ENCODE assay signal across 18 cellular contexts in genomic region chr2:174607584-174607983, GRCh38. TPM values are rescaled to one million over a fixed set of nuclear protein-coding genes. Genes with fewer than 3 reads are reported as not detected.
DNase-seq lines count a peak whose midpoint lies in the region; ATAC-seq, FAIRE-seq and TF ChIP-seq lines count a peak whose summit lies in the region.
"Had no signal": no experiment of that assay in that cellular context is flagged by ENCODE, and none has a peak within 500 bp of the region (broad histone marks: within the 10 kb centered on the region; RNA-seq: fewer than 3 reads in every experiment).

No MANE protein-coding gene starts in this region.

- POLR2A ChIA-PET in CD4-positive, alpha-beta memory T cell (lab: Charles Lee; ENCODE audit: partially characterized antibody) = interaction anchor here (1.1 to 15.0 kb wide), 4 partner anchors 10 to 80 kb away, joined by 3 to 233 read pairs (median 5); partner anchors contain the start of gene WIPF1

- FAIRE-seq in GM19239 (lab: Jason Lieb, UNC) = peak; percentile 87

- no peaks in the 10 kb centered on the region for H3K9me3 ChIP-seq in CD4-positive, alpha-beta memory T cell (ENCODE audit: control insufficient read depth in 1 of 2, low read length in 2 of 2)
- H3K9me3 ChIP-seq: adrenal gland, Peyer's patch, right atrium auricular region had no signal

- H3K36me3 ChIP-seq in CD4-positive, alpha-beta memory T cell (ENCODE audit: insufficient read depth, low read length) = no peaks in the 10 kb centered on the region
- H3K36me3 ChIP-seq: adrenal gland, Peyer's patch, right atrium auricular region had no signal

- no peaks in the 10 kb centered on the region for H3K27me3 Mint-ChIP-seq in CD4-positive, alpha-beta memory T cell
- no peaks in the 10 kb centered on the region for H3K27me3 Mint-ChIP-seq in activated naive CD8-positive, alpha-beta T cell treated with anti-CD3 and anti-CD28 coated beads for 36 hours
- no peaks in the 10 kb centered on the region for H3K27me3 Mint-ChIP-seq in osteocyte (ENCODE audit: unreplicated experiment)

- TF ChIP-seq CTCF in osteocyte (IDR thresholded peaks at IDR 0.05) = no peak

- H3K4me1 Mint-ChIP-seq in CD4-positive, alpha-beta memory T cell = peaks cover 69 to 96% (median 77%) of the 10 kb centered on the region in 4 donors
- peaks cover 86% of the 10 kb centered on the region for H3K4me1 Mint-ChIP-seq in activated naive CD8-positive, alpha-beta T cell treated with anti-CD3 and anti-CD28 coated beads for 36 hours
- peaks cover 51% of the 10 kb centered on the region for H3K4me1 Mint-ChIP-seq in osteocyte (ENCODE audit: unreplicated experiment)
- H3K4me1 Mint-ChIP-seq: GM23338 had no signal

- ATAC-seq in HG02759 (IDR thresholded peaks at IDR 0.05; ENCODE audit: unreplicated experiment) (no peak), GM21526 (IDR thresholded peaks at IDR 0.05; ENCODE audit: low FRiP score, unreplicated experiment) (no peak)
- ATAC-seq: GM23338 had no signal

- peak overlapping the region in 7 of 8 donors; percentile 7 to 78 (median 64) for H3K4me3 Mint-ChIP-seq in CD4-positive, alpha-beta memory T cell
- peak overlapping the region; percentile 69 for H3K4me3 Mint-ChIP-seq in activated naive CD8-positive, alpha-beta T cell treated with anti-CD3 and anti-CD28 coated beads for 36 hours
- no peak overlapping the region for H3K4me3 Mint-ChIP-seq in osteocyte (ENCODE audit: unreplicated experiment)
- H3K4me3 Mint-ChIP-seq: GM23338 had no signal

- peak overlapping the region; percentile 84 to 97 (median 94) for H3K27ac Mint-ChIP-seq in CD4-positive, alpha-beta memory T cell
- H3K27ac Mint-ChIP-seq in activated naive CD8-positive, alpha-beta T cell treated with anti-CD3 and anti-CD28 coated beads for 36 hours = peak overlapping the region; percentile 89
- peak overlapping the region; percentile 91 for H3K27ac Mint-ChIP-seq in osteocyte (ENCODE audit: unreplicated experiment)
- H3K27ac Mint-ChIP-seq: GM23338 had no signal

- peaks cover 82% of the 10 kb centered on the region for H3K4me1 ChIP-seq in CD4-positive, alpha-beta memory T cell (ENCODE audit: insufficient read depth, low read length)

- H3K27me3 ChIP-seq in CD4-positive, alpha-beta memory T cell (ENCODE audit: insufficient read depth, low read length) = no peaks in the 10 kb centered on the region
- H3K27me3 ChIP-seq: adrenal gland, Peyer's patch, right atrium auricular region had no signal

- CTCF ChIA-PET in CD4-positive, alpha-beta memory T cell (lab: Charles Lee; ENCODE audit: partially characterized antibody) = interaction anchor here (0.7 to 21.7 kb wide), 4 partner anchors 8 to 145 kb away, joined by 3 to 430 read pairs (median 113); no protein-coding TSS in a partner anchor

- intact Hi-C loops in CD4-positive, alpha-beta memory T cell (cut with micrococcal nuclease) = no loop called here

- H3K27ac ChIP-seq in CD4-positive, alpha-beta memory T cell (ENCODE audit: low read depth, low read length) = peak overlapping the region; percentile 77
- H3K27ac ChIP-seq: adrenal gland, right atrium auricular region had no signal

- H3K9me3 Mint-ChIP-seq in CD4-positive, alpha-beta memory T cell = no peaks in the 10 kb centered on the region
- peaks cover 2% of the 10 kb centered on the region for H3K9me3 Mint-ChIP-seq in activated naive CD8-positive, alpha-beta T cell treated with anti-CD3 and anti-CD28 coated beads for 36 hours
- H3K9me3 Mint-ChIP-seq in osteocyte (ENCODE audit: unreplicated experiment) = no peaks in the 10 kb centered on the region
- H3K9me3 Mint-ChIP-seq: GM23338 had no signal

- DNase-seq in CD4-positive, alpha-beta memory T cell = no peak
- DNase-seq in GM19239 (ENCODE audit: insufficient read length, low spot score) (no peak), osteocyte (ENCODE audit: extremely low spot score, unreplicated experiment) (no peak), SKM-1 (lab: John Stamatoyannopoulos, UW; ENCODE audit: unreplicated experiment) (no peak), OCI-M2 (lab: John Stamatoyannopoulos, UW; ENCODE audit: unreplicated experiment) (no peak)
- DNase-seq in activated naive CD8-positive, alpha-beta T cell treated with anti-CD3 and anti-CD28 coated beads for 36 hours = no peak
- DNase-seq: activated CD4-positive, alpha-beta T cell treated with anti-CD3 and anti-CD28 coated beads, Interleukin-2, amount 50 U/mL, for 4 hours; adrenal gland; cortex of kidney; hippocampal formation; NCI-H446; Peyer's patch; stimulated activated CD4-positive, alpha-beta T cell treated with anti-CD3 and anti-CD28 coated beads, Interleukin-4, amount 100 ng/mL, for 1 hour had no signal

- H3K4me3 ChIP-seq in CD4-positive, alpha-beta memory T cell (ENCODE audit: low read length in 2 of 2) = no peak overlapping the region
- H3K4me3 ChIP-seq: adrenal gland, GM23338, Peyer's patch, right atrium auricular region had no signal

- peaks cover 17 to 38% of the 10 kb centered on the region in 2 donors for H3K36me3 Mint-ChIP-seq in CD4-positive, alpha-beta memory T cell
- H3K36me3 Mint-ChIP-seq in activated naive CD8-positive, alpha-beta T cell treated with anti-CD3 and anti-CD28 coated beads for 36 hours = peaks cover 42% of the 10 kb centered on the region
- H3K36me3 Mint-ChIP-seq in osteocyte (ENCODE audit: unreplicated experiment) = peaks cover 2% of the 10 kb centered on the region

RNA-seq across cellular contexts. Expression of gene WIPF1, which starts 10.0 kb away (rescaled TPM):
- total RNA-seq in CD4-positive, alpha-beta memory T cell = 100 to 1,000 TPM; 483 to 484 TPM
- polyA plus RNA-seq in CD4-positive, alpha-beta memory T cell = 100 to 1,000 TPM in 1 of 2 donors, 10 to 100 TPM in 1; 79.2 to 169 TPM
- total RNA-seq in activated naive CD8-positive, alpha-beta T cell treated with anti-CD3 and anti-CD28 coated beads for 36 hours = 100 to 1,000 TPM; 384 to 391 TPM
- 57.7 and 60.1 TPM in 2 replicates for total RNA-seq in osteocyte
- total RNA-seq: G401 had no signal
